16 cellular contexts compared by ENCODE assay signal in genomic region chr14:91380116-91380515, GRCh38. TPM values are rescaled to one million over a fixed set of nuclear protein-coding genes. Genes with fewer than 3 reads are reported as not detected.
DNase-seq lines count a peak whose midpoint lies in the region; ATAC-seq and TF ChIP-seq lines count a peak whose summit lies in the region.
"Had no signal": no experiment of that assay in that cellular context is flagged by ENCODE, and none has a peak within 500 bp of the region (broad histone marks: within the 10 kb centered on the region; RNA-seq: fewer than 3 reads in every experiment).

No MANE protein-coding gene starts in this region.

- no peak overlapping the region for H2AFZ ChIP-seq in MM.1S (ENCODE audit: low read length)
- H2AFZ ChIP-seq: parathyroid adenoma had no signal

- H3K4me1 Mint-ChIP-seq in CD4-positive, alpha-beta T cell (ENCODE audit: low read depth): peaks cover 100% of the 10 kb centered on the region
- H3K4me1 Mint-ChIP-seq in activated T-helper 2 cell treated with anti-CD3 and anti-CD28 coated beads, Interferon-gamma antibody, Interleukin-2, Interleukin-4, amounts not matched to agents 10 μg/mL and 5 μg/mL and 100 μg/mL, durations not matched to agents 14 hours and 24 hours and 36 hours (ENCODE audit: low read depth): peaks cover 84% of the 10 kb centered on the region
- peaks cover 93% of the 10 kb centered on the region for H3K4me1 Mint-ChIP-seq in nephron

- H3K4me3 ChIP-seq in MM.1S (ENCODE audit: low read length): no peak overlapping the region
- H3K4me3 ChIP-seq in foreskin fibroblast (ENCODE audit: low read depth in 1 of 2, low read length in 2 of 2): no peak overlapping the region
- H3K4me3 ChIP-seq: smooth muscle cell, transverse colon had no signal

- H3K36me3 Mint-ChIP-seq in CD4-positive, alpha-beta T cell (ENCODE audit: low read depth): peaks cover 86% of the 10 kb centered on the region
- H3K36me3 Mint-ChIP-seq in activated T-helper 2 cell treated with anti-CD3 and anti-CD28 coated beads, Interferon-gamma antibody, Interleukin-2, Interleukin-4, amounts not matched to agents 10 μg/mL and 5 μg/mL and 100 μg/mL, durations not matched to agents 14 hours and 24 hours and 36 hours (ENCODE audit: low read depth): peaks cover 45% of the 10 kb centered on the region
- no peaks in the 10 kb centered on the region for H3K36me3 Mint-ChIP-seq in nephron (ENCODE audit: low read depth)

- H3F3A ChIP-seq in MM.1S (ENCODE audit: insufficient read depth, low read length): peaks cover 61% of the 10 kb centered on the region

- H3K36me3 ChIP-seq in MM.1S (replicated peaks; ENCODE audit: insufficient read depth, low read length): no peaks in the 10 kb centered on the region
- H3K36me3 ChIP-seq: transverse colon had no signal

- no peaks in the 10 kb centered on the region for H3K27me3 ChIP-seq in CD4-positive, alpha-beta T cell (ENCODE audit: control insufficient read depth, insufficient read depth, low read length)
- no peaks in the 10 kb centered on the region for H3K27me3 ChIP-seq in MM.1S (replicated peaks; ENCODE audit: insufficient read depth, low read length)
- H3K27me3 ChIP-seq: foreskin keratinocyte, transverse colon had no signal

- intact Hi-C loops in CD4-positive, alpha-beta T cell (cut with DNase I, micrococcal nuclease): no loop called here
- intact Hi-C loops in activated T-helper 2 cell treated with anti-CD3 and anti-CD28 coated beads, Interferon-gamma antibody, Interleukin-2, Interleukin-4, amounts not matched to agents 10 μg/mL and 5 μg/mL and 100 μg/mL, durations not matched to agents 14 hours and 24 hours and 36 hours (cut with micrococcal nuclease): loop anchor here (2.0 kb wide), 1 partner anchor 17 kb away; no protein-coding TSS in a partner anchor

- H3K9me3 ChIP-seq in CD4-positive, alpha-beta T cell (ENCODE audit: control insufficient read depth, low read length): no peaks in the 10 kb centered on the region
- H3K9me3 ChIP-seq in MM.1S (replicated peaks; ENCODE audit: insufficient read depth, low read length): no peaks in the 10 kb centered on the region
- H3K9me3 ChIP-seq: transverse colon had no signal

- H3K27me3 Mint-ChIP-seq in CD4-positive, alpha-beta T cell: no peaks in the 10 kb centered on the region
- H3K27me3 Mint-ChIP-seq in activated T-helper 2 cell treated with anti-CD3 and anti-CD28 coated beads, Interferon-gamma antibody, Interleukin-2, Interleukin-4, amounts not matched to agents 10 μg/mL and 5 μg/mL and 100 μg/mL, durations not matched to agents 14 hours and 24 hours and 36 hours (ENCODE audit: low read depth): no peaks in the 10 kb centered on the region
- peaks cover 17% of the 10 kb centered on the region for H3K27me3 Mint-ChIP-seq in nephron (ENCODE audit: low read depth)

- H3K4me3 Mint-ChIP-seq in CD4-positive, alpha-beta T cell: peak overlapping the region; percentile 30
- H3K4me3 Mint-ChIP-seq in activated T-helper 2 cell treated with anti-CD3 and anti-CD28 coated beads, Interferon-gamma antibody, Interleukin-2, Interleukin-4, amounts not matched to agents 10 μg/mL and 5 μg/mL and 100 μg/mL, durations not matched to agents 14 hours and 24 hours and 36 hours (ENCODE audit: low read depth): no peak overlapping the region
- H3K4me3 Mint-ChIP-seq in nephron: peak overlapping the region in 1 of 3 experiments; percentile 37
- H3K4me3 Mint-ChIP-seq: H9 had no signal

- POLR2A ChIA-PET in CD4-positive, alpha-beta T cell (lab: Charles Lee): no interaction called here

- H3K4me1 ChIP-seq in MM.1S (ENCODE audit: low read length): peaks cover 91% of the 10 kb centered on the region
- H3K4me1 ChIP-seq: foreskin keratinocyte had no signal

- peak overlapping the region; percentile 15 for H3K27ac ChIP-seq in CD4-positive, alpha-beta T cell (ENCODE audit: low read depth, low read length)
- H3K27ac ChIP-seq in MM.1S (ENCODE audit: low read length): peak overlapping the region; percentile 100
- H3K27ac ChIP-seq: foreskin keratinocyte, parathyroid adenoma had no signal

- no peak for TF ChIP-seq CTCF in CD4-positive, alpha-beta T cell (IDR thresholded peaks at IDR 0.05)
- TF ChIP-seq CTCF in MM.1S (IDR thresholded peaks at IDR 0.05; ENCODE audit: low read length) (no peak), nephron (IDR thresholded peaks at IDR 0.05; ENCODE audit: unreplicated experiment in 3 of 3) (no peak), foreskin fibroblast (IDR thresholded peaks at IDR 0.05; ENCODE audit: low read depth, low read length) (no peak)

- H3K9ac ChIP-seq in MM.1S (ENCODE audit: low read length): peak overlapping the region; percentile 98; the same call in 1 of the 2 replicates
- H3K9ac ChIP-seq: parathyroid adenoma had no signal

- peak overlapping the region; percentile 96 for H3K27ac Mint-ChIP-seq in CD4-positive, alpha-beta T cell
- H3K27ac Mint-ChIP-seq in activated T-helper 2 cell treated with anti-CD3 and anti-CD28 coated beads, Interferon-gamma antibody, Interleukin-2, Interleukin-4, amounts not matched to agents 10 μg/mL and 5 μg/mL and 100 μg/mL, durations not matched to agents 14 hours and 24 hours and 36 hours: peak overlapping the region; percentile 44
- peak overlapping the region; percentile 78 to 92 (median 91) for H3K27ac Mint-ChIP-seq in nephron

- CTCF ChIA-PET in CD4-positive, alpha-beta T cell (lab: Charles Lee): no interaction called here

- no peaks in the 10 kb centered on the region; the same call in 1 of the 2 replicates for H4K20me1 ChIP-seq in MM.1S (ENCODE audit: insufficient read depth, low read length)

- peaks cover 99% of the 10 kb centered on the region for H3K79me2 ChIP-seq in MM.1S (ENCODE audit: low read length)

- ATAC-seq in CD4-positive, alpha-beta T cell (ENCODE audit: poor library complexity): no peak
- ATAC-seq in HG03565 (IDR thresholded peaks at IDR 0.05; ENCODE audit: unreplicated experiment) (no peak), GM19324 (IDR thresholded peaks at IDR 0.05; ENCODE audit: low FRiP score, unreplicated experiment) (no peak)
- ATAC-seq: foreskin keratinocyte, Panc1 had no signal

- no peaks in the 10 kb centered on the region for H3K9me3 Mint-ChIP-seq in CD4-positive, alpha-beta T cell
- H3K9me3 Mint-ChIP-seq in activated T-helper 2 cell treated with anti-CD3 and anti-CD28 coated beads, Interferon-gamma antibody, Interleukin-2, Interleukin-4, amounts not matched to agents 10 μg/mL and 5 μg/mL and 100 μg/mL, durations not matched to agents 14 hours and 24 hours and 36 hours: no peaks in the 10 kb centered on the region
- no peaks in the 10 kb centered on the region for H3K9me3 Mint-ChIP-seq in nephron
- H3K9me3 Mint-ChIP-seq: H9 had no signal

- peak overlapping the region; percentile 92 for H3K4me2 ChIP-seq in MM.1S (ENCODE audit: low read depth, low read length)
- H3K4me2 ChIP-seq: smooth muscle cell had no signal

- DNase-seq in CD4-positive, alpha-beta T cell: no peak
- DNase-seq in MM.1S: no peak
- DNase-seq in activated T-helper 2 cell treated with anti-CD3 and anti-CD28 coated beads, Interferon-gamma antibody, Interleukin-2, Interleukin-4, amounts not matched to agents 10 μg/mL and 5 μg/mL and 100 μg/mL, durations not matched to agents 14 hours and 24 hours and 36 hours (ENCODE audit: low spot score): no peak
- no peak for DNase-seq in foreskin fibroblast
- no peak for DNase-seq in retina
- DNase-seq: activated CD4-positive, alpha-beta T cell treated with anti-CD3 and anti-CD28 coated beads, Interleukin-2, amount 50 U/mL, for 48 hours; activated effector memory CD4-positive, alpha-beta T cell treated with anti-CD3 and anti-CD28 coated beads, Interleukin-2, amount 50 U/mL, for 16 hours; foreskin keratinocyte; H9 had no signal

- H3K9me2 ChIP-seq in MM.1S (replicated peaks; ENCODE audit: insufficient read depth, low read length): no peaks in the 10 kb centered on the region

RNA-seq across cellular contexts. Expression of gene CCDC88C, which starts 37.5 kb away (rescaled TPM):
- total RNA-seq in CD4-positive, alpha-beta T cell: 100 to 1,000 TPM; 269 to 287 TPM
- 95.3 and 100 TPM in 2 replicates for total RNA-seq in activated T-helper 2 cell treated with anti-CD3 and anti-CD28 coated beads, Interferon-gamma antibody, Interleukin-2, Interleukin-4, amounts not matched to agents 10 μg/mL and 5 μg/mL and 100 μg/mL, durations not matched to agents 14 hours and 24 hours and 36 hours

Comparison
In these comparisons a context has a peak if more than half of its experiments do, and no peak if none do; other contexts are left out.
1. H3K27ac Mint-ChIP-seq: peak in every context shown above with its lines; median percentile 96 in CD4-positive, alpha-beta T cell; 91 in nephron; 44 in activated T-helper 2 cell treated with anti-CD3 and anti-CD28 coated beads, Interferon-gamma antibody, Interleukin-2, Interleukin-4, amounts not matched to agents 10 μg/mL and 5 μg/mL and 100 μg/mL, durations not matched to agents 14 hours and 24 hours and 36 hours.